ENCODE assay signal across 1 cellular context in the genomic region with DNA sequence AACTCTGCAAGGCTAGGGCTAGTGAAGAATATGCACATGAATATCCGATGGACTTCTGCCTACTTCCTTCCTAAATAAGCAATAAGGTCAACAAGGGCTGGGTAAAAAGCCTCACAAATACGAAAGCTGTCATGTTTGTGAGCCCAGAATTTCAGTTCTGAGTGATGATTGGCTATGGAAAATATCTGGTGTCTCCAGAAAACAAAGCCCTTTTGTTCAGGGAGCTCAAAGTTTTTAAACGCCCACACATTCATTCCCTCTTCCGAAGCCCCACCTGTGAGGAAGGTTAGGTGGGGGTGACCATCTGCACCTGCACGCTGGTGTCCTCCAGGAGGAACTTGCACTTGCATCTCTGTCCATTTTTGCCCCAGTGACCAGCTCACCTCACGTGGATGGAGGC.
TF ChIP-seq lines count a peak whose summit lies in the region.

No MANE protein-coding gene starts in this region.

TF ChIP-seq in H1, 55 proteins besides CTCF, POLR2A, EP300 and RAD21:
- TF ChIP-seq BRCA1 (IDR thresholded peaks at IDR 0.05; ENCODE audit: low read depth, low read length) (no peak), EGR1 (IDR thresholded peaks at IDR 0.05; ENCODE audit: borderline replicate concordance, low read depth, low read length) (no peak), YY1 (IDR thresholded peaks at IDR 0.05; ENCODE audit: low read depth, low read length) (no peak), RXRA (IDR thresholded peaks at IDR 0.05; ENCODE audit: insufficient read depth, low read depth, low read length) (no peak), KDM4A (IDR thresholded peaks at IDR 0.05; ENCODE audit: low read depth, low read length, severe bottlenecking) (no peak), E2F6 (IDR thresholded peaks at IDR 0.05) (no peak), RBBP5 (IDR thresholded peaks at IDR 0.05; ENCODE audit: borderline replicate concordance, low read depth, low read length) (no peak), SP4 (IDR thresholded peaks at IDR 0.05; ENCODE audit: low read length) (no peak), ASH2L (IDR thresholded peaks at IDR 0.05; ENCODE audit: low read length) (no peak)
- TF ChIP-seq, protein P1, sequence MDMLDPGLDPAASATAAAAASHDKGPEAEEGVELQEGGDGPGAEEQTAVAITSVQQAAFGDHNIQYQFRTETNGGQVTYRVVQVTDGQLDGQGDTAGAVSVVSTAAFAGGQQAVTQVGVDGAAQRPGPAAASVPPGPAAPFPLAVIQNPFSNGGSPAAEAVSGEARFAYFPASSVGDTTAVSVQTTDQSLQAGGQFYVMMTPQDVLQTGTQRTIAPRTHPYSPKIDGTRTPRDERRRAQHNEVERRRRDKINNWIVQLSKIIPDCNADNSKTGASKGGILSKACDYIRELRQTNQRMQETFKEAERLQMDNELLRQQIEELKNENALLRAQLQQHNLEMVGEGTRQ (IDR thresholded peaks at IDR 0.05; ENCODE audit: low read length) = no peak
